In genomic region chr4:184573701-184574100, GRCh38 we compare ENCODE assay signal across 15 cellular contexts.
"Had no signal": no experiment of that assay in that cellular context is flagged by ENCODE, and none has a peak within 500 bp of the region (broad histone marks: within the 10 kb centered on the region; RNA-seq: fewer than 3 reads in every experiment).

No MANE protein-coding gene starts in this region.

- H3K36me3 Mint-ChIP-seq: memory B cell, type B pancreatic cell had no signal

- H3K27ac Mint-ChIP-seq: activated B cell treated with CpG ODN at 0.5 μM for 24 hours; activated naive CD8-positive, alpha-beta T cell treated with anti-CD3 and anti-CD28 coated beads, Interleukin-2, amount 10 ng/mL, durations not matched to agents 7 days and 5 days; memory B cell; nephron; type B pancreatic cell had no signal

- H3K9me3 ChIP-seq: gastrocnemius medialis, psoas muscle, suprapubic skin had no signal

- H3K27me3 Mint-ChIP-seq: activated B cell treated with CpG ODN at 0.5 μM for 24 hours; activated naive CD8-positive, alpha-beta T cell treated with anti-CD3 and anti-CD28 coated beads, Interleukin-2, amount 10 ng/mL, durations not matched to agents 7 days and 5 days; memory B cell; type B pancreatic cell had no signal

- DNase-seq: activated B cell treated with CpG ODN at 0.5 μM for 24 hours; activated naive CD8-positive, alpha-beta T cell treated with anti-CD3 and anti-CD28 coated beads, Interleukin-2, amount 10 ng/mL, durations not matched to agents 7 days and 5 days; aorta; gastrocnemius medialis; kidney; left ventricle myocardium inferior; psoas muscle; SHP77; stimulated activated naive CD4-positive, alpha-beta T cell had no signal

- H3K4me3 Mint-ChIP-seq: activated B cell treated with CpG ODN at 0.5 μM for 24 hours; activated naive CD8-positive, alpha-beta T cell treated with anti-CD3 and anti-CD28 coated beads, Interleukin-2, amount 10 ng/mL, durations not matched to agents 7 days and 5 days; memory B cell; nephron; type B pancreatic cell had no signal

- H3K4me1 Mint-ChIP-seq: nephron had no signal

- H3K9me3 Mint-ChIP-seq: activated B cell treated with CpG ODN at 0.5 μM for 24 hours, memory B cell, type B pancreatic cell had no signal

- H3K4me3 ChIP-seq: gastrocnemius medialis, left ventricle myocardium inferior, psoas muscle, suprapubic skin had no signal

- ATAC-seq: gastrocnemius medialis, psoas muscle, sciatic nerve, SK-N-SH treated with all-trans-retinoic acid at 6 μM for 48 hours had no signal
